20 cellular contexts compared by ENCODE assay signal in genomic region chr21:46356494-46357334, GRCh38. TPM values are rescaled to one million over a fixed set of nuclear protein-coding genes. Genes with fewer than 3 reads are reported as not detected.
DNase-seq lines count a peak whose midpoint lies in the region; ATAC-seq and TF ChIP-seq lines count a peak whose summit lies in the region.
"Had no signal": no experiment of that assay in that cellular context is flagged by ENCODE, and none has a peak within 500 bp of the region (broad histone marks: within the 10 kb centered on the region; RNA-seq: fewer than 3 reads in every experiment).

No MANE protein-coding gene starts in this region.

- H3K4me1 ChIP-seq in OCI-LY7 (ENCODE audit: insufficient read depth, low read length, poor library complexity, severe bottlenecking) (peaks cover 29% of the 10 kb centered on the region), skeletal muscle tissue (ENCODE audit: control insufficient read depth in 3 of 3, insufficient read depth in 3 of 3, low read length in 3 of 3) (peaks cover 27 to 73% (median 67%) of the 10 kb centered on the region in 3 donors)
- H3K4me1 ChIP-seq: BLaER1, breast epithelium, prostate gland, spleen, tibial nerve had no signal

- no peaks in the 10 kb centered on the region for H3K27me3 ChIP-seq in skeletal muscle tissue (ENCODE audit: control insufficient read depth in 3 of 3, insufficient read depth in 3 of 3, low read length in 3 of 3)
- H3K27me3 ChIP-seq: BLaER1, breast epithelium, spleen, tibial nerve had no signal

- CTCF ChIA-PET in activated CD8-positive, alpha-beta memory T cell treated with anti-CD3 and anti-CD28 coated beads, Interleukin-2, amount 10 ng/mL, durations not matched to agents 7 days and 5 days (lab: Charles Lee), result no interaction called here
- CTCF ChIA-PET in OCI-LY7 (lab: Charles Lee; ENCODE audit: unreplicated experiment), result no interaction called here

- H4K20me1 ChIP-seq in OCI-LY7 (ENCODE audit: insufficient read depth, low read length), result no peaks in the 10 kb centered on the region

- no peaks in the 10 kb centered on the region for H3K9me3 Mint-ChIP-seq in activated CD8-positive, alpha-beta memory T cell treated with anti-CD3 and anti-CD28 coated beads, Interleukin-2, amount 10 ng/mL, durations not matched to agents 7 days and 5 days (ENCODE audit: low read depth)
- H3K9me3 Mint-ChIP-seq: naive B cell; T-helper 1 cell treated with Interleukin-12 subunit alpha and Interleukin-12 subunit beta and Interleukin-4 antibody, amounts not matched to agents 30 μg/mL and 1 μg/mL, for 36 hours had no signal

- H3K9ac ChIP-seq in skeletal muscle tissue (ENCODE audit: low read depth in 1 of 3, low read length in 3 of 3), result peak overlapping the region in 1 of 3 donors; percentile 74
- H3K9ac ChIP-seq: BLaER1 had no signal

- intact Hi-C loops in OCI-LY7 (cut with micrococcal nuclease; ENCODE audit: unreplicated experiment), result loop anchor here (2.0 kb wide), 1 partner anchor 32 kb away; the partner anchor contains the start of gene PCNT

- TF ChIP-seq CTCF in OCI-LY7 (conservative IDR thresholded peaks at IDR 0.05; ENCODE audit: low read length), result 0 out of 2 replicates have a peak, but pooled peaks have one; percentile 19

- no TSS peak for BruUV-seq in OCI-LY7 (replicated peaks; lab: Mats Ljungman, UMichigan)

- H3K9me3 ChIP-seq in OCI-LY7 (ENCODE audit: low read length), result no peaks in the 10 kb centered on the region
- no peaks in the 10 kb centered on the region for H3K9me3 ChIP-seq in skeletal muscle tissue (ENCODE audit: control insufficient read depth in 3 of 3, low read length in 3 of 3)
- H3K9me3 ChIP-seq: BLaER1, breast epithelium, prostate gland, spleen, tibial nerve had no signal

- H3K4me2 ChIP-seq in OCI-LY7 (ENCODE audit: low read length), result peak overlapping the region; percentile 82
- H3K4me2 ChIP-seq: BLaER1 had no signal

- no peak for DNase-seq in activated CD8-positive, alpha-beta memory T cell treated with anti-CD3 and anti-CD28 coated beads, Interleukin-2, amount 10 ng/mL, durations not matched to agents 7 days and 5 days
- no peak for DNase-seq in activated CD8-positive, alpha-beta memory T cell treated with anti-CD3 and anti-CD28 coated beads, Interleukin-2, amount 50 U/mL, for 4 hours
- peak; percentile 77 for DNase-seq in OCI-LY7 (ENCODE audit: low spot score)
- DNase-seq in NCI-H2227 treated with DMSO at 0.1 percent for 48 hours (lab: John Stamatoyannopoulos, UW), result no peak
- no peak for DNase-seq in NCI-H1417 (lab: John Stamatoyannopoulos, UW)
- DNase-seq: 8988T; activated CD8-positive, alpha-beta T cell treated with anti-CD3 and anti-CD28 coated beads, Interleukin-2, amount 10 ng/mL, durations not matched to agents 7 days and 5 days; head of caudate nucleus; naive B cell; SIG-M5; spleen; WERI-Rb-1 had no signal

- H3K4me1 Mint-ChIP-seq in activated CD8-positive, alpha-beta memory T cell treated with anti-CD3 and anti-CD28 coated beads, Interleukin-2, amount 10 ng/mL, durations not matched to agents 7 days and 5 days, result peaks cover 5% of the 10 kb centered on the region
- H3K4me1 Mint-ChIP-seq: naive B cell had no signal

- peak overlapping the region; percentile 32; the same call in 1 of the 2 replicates for H2AFZ ChIP-seq in OCI-LY7 (ENCODE audit: low read length)

- POLR2A ChIA-PET in OCI-LY7 (lab: Charles Lee), result interaction anchor here (0.6 to 1.4 kb wide), 9 partner anchors 19 to 278 kb away, joined by 3 to 6 read pairs (median 4); partner anchors contain the start of gene DIP2A

- no peaks in the 10 kb centered on the region for H3K79me2 ChIP-seq in OCI-LY7 (ENCODE audit: insufficient read depth, low read depth, low read length)

- peak overlapping the region; percentile 10 for H3K27ac Mint-ChIP-seq in activated CD8-positive, alpha-beta memory T cell treated with anti-CD3 and anti-CD28 coated beads, Interleukin-2, amount 10 ng/mL, durations not matched to agents 7 days and 5 days
- H3K27ac Mint-ChIP-seq: activated CD8-positive, alpha-beta T cell treated with anti-CD3 and anti-CD28 coated beads, Interleukin-2, amount 10 ng/mL, durations not matched to agents 7 days and 5 days; T-helper 1 cell treated with Interleukin-12 subunit alpha and Interleukin-12 subunit beta and Interleukin-4 antibody, amounts not matched to agents 30 μg/mL and 1 μg/mL, for 36 hours had no signal

- H3K36me3 Mint-ChIP-seq in activated CD8-positive, alpha-beta memory T cell treated with anti-CD3 and anti-CD28 coated beads, Interleukin-2, amount 10 ng/mL, durations not matched to agents 7 days and 5 days, result peaks cover 39% of the 10 kb centered on the region

- no peaks in the 10 kb centered on the region for H3K27me3 Mint-ChIP-seq in activated CD8-positive, alpha-beta memory T cell treated with anti-CD3 and anti-CD28 coated beads, Interleukin-2, amount 10 ng/mL, durations not matched to agents 7 days and 5 days
- H3K27me3 Mint-ChIP-seq: naive B cell had no signal

- H3K4me3 ChIP-seq in OCI-LY7 (ENCODE audit: low read depth, low read length, poor library complexity, severe bottlenecking) (peak overlapping the region; percentile 57), skeletal muscle tissue (ENCODE audit: low read length in 3 of 3) (peak overlapping the region in 2 of 3 donors; percentile 2)
- H3K4me3 ChIP-seq: BLaER1, breast epithelium, prostate gland, spleen, tibial nerve had no signal

- no peaks in the 10 kb centered on the region for H3K9me2 ChIP-seq in OCI-LY7 (ENCODE audit: insufficient read depth, low read length)

- H3K27ac ChIP-seq in OCI-LY7 (ENCODE audit: low read depth, low read length, poor library complexity, severe bottlenecking) (peak overlapping the region; percentile 97), skeletal muscle tissue (ENCODE audit: low read depth, low read length) (peak overlapping the region; percentile 92)
- H3K27ac ChIP-seq: BLaER1, breast epithelium, prostate gland, tibial nerve, WERI-Rb-1 had no signal

- ATAC-seq in activated CD8-positive, alpha-beta memory T cell treated with anti-CD3 and anti-CD28 coated beads, Interleukin-2, amount 10 ng/mL, durations not matched to agents 7 days and 5 days, result no peak
- peak; percentile 53 for ATAC-seq in GM21529 (IDR thresholded peaks at IDR 0.05; ENCODE audit: unreplicated experiment)
- no peak for ATAC-seq in HG03025 (IDR thresholded peaks at IDR 0.05; ENCODE audit: low FRiP score, unreplicated experiment)
- ATAC-seq: activated CD8-positive, alpha-beta T cell treated with anti-CD3 and anti-CD28 coated beads, Interleukin-2, amount 10 ng/mL, durations not matched to agents 7 days and 5 days had no signal

- H3K4me3 Mint-ChIP-seq in activated CD8-positive, alpha-beta memory T cell treated with anti-CD3 and anti-CD28 coated beads, Interleukin-2, amount 10 ng/mL, durations not matched to agents 7 days and 5 days, result no peak overlapping the region
- H3K4me3 Mint-ChIP-seq: activated CD8-positive, alpha-beta T cell treated with anti-CD3 and anti-CD28 coated beads, Interleukin-2, amount 10 ng/mL, durations not matched to agents 7 days and 5 days; T-helper 1 cell treated with Interleukin-12 subunit alpha and Interleukin-12 subunit beta and Interleukin-4 antibody, amounts not matched to agents 30 μg/mL and 1 μg/mL, for 36 hours had no signal

- H3K36me3 ChIP-seq in OCI-LY7 (ENCODE audit: insufficient read depth, low read length) (peaks cover 84% of the 10 kb centered on the region), skeletal muscle tissue (ENCODE audit: control insufficient read depth in 3 of 3, insufficient read depth in 3 of 3, low read length in 3 of 3) (peaks cover 64 to 81% (median 78%) of the 10 kb centered on the region in 3 donors)

RNA-seq across cellular contexts. Expression of gene PCNT, which starts 32.8 kb away (rescaled TPM):
- 100 to 1,000 TPM in 1 of 2 experiments, 10 to 100 TPM in 1; 89.7 to 104 TPM for total RNA-seq in activated CD8-positive, alpha-beta memory T cell treated with anti-CD3 and anti-CD28 coated beads, Interleukin-2, amount 10 ng/mL, durations not matched to agents 7 days and 5 days
- total RNA-seq in OCI-LY7 (2014; rRNA removed; shearing (Covaris generic)), result 41.5 and 48.4 TPM in 2 replicates
- total RNA-seq in OCI-LY7 (2022) (75.8 and 84.1 TPM in 2 replicates), skeletal muscle tissue (42.8 TPM)

RNA-seq across cellular contexts. Expression of gene C21orf58, which starts 33.0 kb away (rescaled TPM):
- total RNA-seq in activated CD8-positive, alpha-beta memory T cell treated with anti-CD3 and anti-CD28 coated beads, Interleukin-2, amount 10 ng/mL, durations not matched to agents 7 days and 5 days, result 10 to 100 TPM; 48.4 to 82.1 TPM
- total RNA-seq in OCI-LY7 (2014; rRNA removed; shearing (Covaris generic)), result 102 and 112 TPM in 2 replicates
- 141 and 172 TPM in 2 replicates for total RNA-seq in OCI-LY7 (2022)
- 3.1 TPM for total RNA-seq in skeletal muscle tissue

Comparison
In these comparisons a context has a peak if more than half of its experiments do, and no peak if none do; other contexts are left out.
1. RNA of gene C21orf58, which starts 33.0 kb away (total RNA-seq): 102 to 172 TPM in OCI-LY7 and 48.4 to 82.1 TPM in activated CD8-positive, alpha-beta memory T cell treated with anti-CD3 and anti-CD28 coated beads, Interleukin-2, amount 10 ng/mL, durations not matched to agents 7 days and 5 days; 3.1 TPM in skeletal muscle tissue (single experiment); every median in the first group is over 10 times any median in the second.